1 cellular context compared by ENCODE assay signal in the genomic region with DNA sequence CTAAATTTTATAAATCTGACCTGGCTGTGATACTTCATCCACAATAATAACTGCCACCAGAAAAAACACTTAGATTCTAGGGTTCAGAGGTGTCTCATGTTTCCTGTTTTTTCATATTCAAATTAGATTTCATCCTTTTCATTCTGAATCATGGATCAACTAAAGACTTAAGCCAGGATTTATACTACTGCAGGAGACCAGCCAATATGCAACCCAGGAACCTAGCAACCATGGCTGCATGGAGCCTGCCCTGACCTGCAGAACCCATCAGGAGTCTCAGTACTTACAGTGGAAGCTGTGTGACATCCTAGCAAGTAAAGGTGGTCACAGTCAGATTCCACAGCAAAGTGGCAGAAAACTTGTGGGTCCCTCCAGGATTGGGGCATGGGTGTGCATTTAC.
TF ChIP-seq lines count a peak whose summit lies in the region.

No MANE protein-coding gene starts in this region.

TF ChIP-seq in WTC11, 78 proteins besides CTCF, POLR2A, EP300 and RAD21 (continued from another document):
- TF ChIP-seq, protein P1, sequence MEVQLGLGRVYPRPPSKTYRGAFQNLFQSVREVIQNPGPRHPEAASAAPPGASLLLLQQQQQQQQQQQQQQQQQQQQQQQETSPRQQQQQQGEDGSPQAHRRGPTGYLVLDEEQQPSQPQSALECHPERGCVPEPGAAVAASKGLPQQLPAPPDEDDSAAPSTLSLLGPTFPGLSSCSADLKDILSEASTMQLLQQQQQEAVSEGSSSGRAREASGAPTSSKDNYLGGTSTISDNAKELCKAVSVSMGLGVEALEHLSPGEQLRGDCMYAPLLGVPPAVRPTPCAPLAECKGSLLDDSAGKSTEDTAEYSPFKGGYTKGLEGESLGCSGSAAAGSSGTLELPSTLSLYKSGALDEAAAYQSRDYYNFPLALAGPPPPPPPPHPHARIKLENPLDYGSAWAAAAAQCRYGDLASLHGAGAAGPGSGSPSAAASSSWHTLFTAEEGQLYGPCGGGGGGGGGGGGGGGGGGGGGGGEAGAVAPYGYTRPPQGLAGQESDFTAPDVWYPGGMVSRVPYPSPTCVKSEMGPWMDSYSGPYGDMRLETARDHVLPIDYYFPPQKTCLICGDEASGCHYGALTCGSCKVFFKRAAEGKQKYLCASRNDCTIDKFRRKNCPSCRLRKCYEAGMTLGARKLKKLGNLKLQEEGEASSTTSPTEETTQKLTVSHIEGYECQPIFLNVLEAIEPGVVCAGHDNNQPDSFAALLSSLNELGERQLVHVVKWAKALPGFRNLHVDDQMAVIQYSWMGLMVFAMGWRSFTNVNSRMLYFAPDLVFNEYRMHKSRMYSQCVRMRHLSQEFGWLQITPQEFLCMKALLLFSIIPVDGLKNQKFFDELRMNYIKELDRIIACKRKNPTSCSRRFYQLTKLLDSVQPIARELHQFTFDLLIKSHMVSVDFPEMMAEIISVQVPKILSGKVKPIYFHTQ (CRISPR knock-in tag; IDR thresholded peaks at IDR 0.05), result no peak
- no peak for TF ChIP-seq PRRX2 (CRISPR knock-in tag; IDR thresholded peaks at IDR 0.05)
- no peak for TF ChIP-seq ZNF423 (CRISPR knock-in tag; IDR thresholded peaks at IDR 0.05)
- no peak for TF ChIP-seq ZBTB21 (CRISPR knock-in tag; IDR thresholded peaks at IDR 0.05; ENCODE audit: borderline replicate concordance)
- TF ChIP-seq, protein P2, sequence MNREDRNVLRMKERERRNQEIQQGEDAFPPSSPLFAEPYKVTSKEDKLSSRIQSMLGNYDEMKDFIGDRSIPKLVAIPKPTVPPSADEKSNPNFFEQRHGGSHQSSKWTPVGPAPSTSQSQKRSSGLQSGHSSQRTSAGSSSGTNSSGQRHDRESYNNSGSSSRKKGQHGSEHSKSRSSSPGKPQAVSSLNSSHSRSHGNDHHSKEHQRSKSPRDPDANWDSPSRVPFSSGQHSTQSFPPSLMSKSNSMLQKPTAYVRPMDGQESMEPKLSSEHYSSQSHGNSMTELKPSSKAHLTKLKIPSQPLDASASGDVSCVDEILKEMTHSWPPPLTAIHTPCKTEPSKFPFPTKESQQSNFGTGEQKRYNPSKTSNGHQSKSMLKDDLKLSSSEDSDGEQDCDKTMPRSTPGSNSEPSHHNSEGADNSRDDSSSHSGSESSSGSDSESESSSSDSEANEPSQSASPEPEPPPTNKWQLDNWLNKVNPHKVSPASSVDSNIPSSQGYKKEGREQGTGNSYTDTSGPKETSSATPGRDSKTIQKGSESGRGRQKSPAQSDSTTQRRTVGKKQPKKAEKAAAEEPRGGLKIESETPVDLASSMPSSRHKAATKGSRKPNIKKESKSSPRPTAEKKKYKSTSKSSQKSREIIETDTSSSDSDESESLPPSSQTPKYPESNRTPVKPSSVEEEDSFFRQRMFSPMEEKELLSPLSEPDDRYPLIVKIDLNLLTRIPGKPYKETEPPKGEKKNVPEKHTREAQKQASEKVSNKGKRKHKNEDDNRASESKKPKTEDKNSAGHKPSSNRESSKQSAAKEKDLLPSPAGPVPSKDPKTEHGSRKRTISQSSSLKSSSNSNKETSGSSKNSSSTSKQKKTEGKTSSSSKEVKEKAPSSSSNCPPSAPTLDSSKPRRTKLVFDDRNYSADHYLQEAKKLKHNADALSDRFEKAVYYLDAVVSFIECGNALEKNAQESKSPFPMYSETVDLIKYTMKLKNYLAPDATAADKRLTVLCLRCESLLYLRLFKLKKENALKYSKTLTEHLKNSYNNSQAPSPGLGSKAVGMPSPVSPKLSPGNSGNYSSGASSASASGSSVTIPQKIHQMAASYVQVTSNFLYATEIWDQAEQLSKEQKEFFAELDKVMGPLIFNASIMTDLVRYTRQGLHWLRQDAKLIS (CRISPR knock-in tag; IDR thresholded peaks at IDR 0.05; ENCODE audit: borderline replicate concordance), result no peak
- no peak for TF ChIP-seq NR2C2 (CRISPR knock-in tag; IDR thresholded peaks at IDR 0.05)
- TF ChIP-seq, protein P3, sequence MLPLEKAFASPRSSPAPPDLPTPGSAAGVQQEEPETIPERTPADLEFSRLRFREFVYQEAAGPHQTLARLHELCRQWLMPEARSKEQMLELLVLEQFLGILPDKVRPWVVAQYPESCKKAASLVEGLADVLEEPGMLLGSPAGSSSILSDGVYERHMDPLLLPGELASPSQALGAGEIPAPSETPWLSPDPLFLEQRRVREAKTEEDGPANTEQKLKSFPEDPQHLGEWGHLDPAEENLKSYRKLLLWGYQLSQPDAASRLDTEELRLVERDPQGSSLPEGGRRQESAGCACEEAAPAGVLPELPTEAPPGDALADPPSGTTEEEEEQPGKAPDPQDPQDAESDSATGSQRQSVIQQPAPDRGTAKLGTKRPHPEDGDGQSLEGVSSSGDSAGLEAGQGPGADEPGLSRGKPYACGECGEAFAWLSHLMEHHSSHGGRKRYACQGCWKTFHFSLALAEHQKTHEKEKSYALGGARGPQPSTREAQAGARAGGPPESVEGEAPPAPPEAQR (CRISPR knock-in tag; IDR thresholded peaks at IDR 0.05), result no peak
- TF ChIP-seq, protein P4, sequence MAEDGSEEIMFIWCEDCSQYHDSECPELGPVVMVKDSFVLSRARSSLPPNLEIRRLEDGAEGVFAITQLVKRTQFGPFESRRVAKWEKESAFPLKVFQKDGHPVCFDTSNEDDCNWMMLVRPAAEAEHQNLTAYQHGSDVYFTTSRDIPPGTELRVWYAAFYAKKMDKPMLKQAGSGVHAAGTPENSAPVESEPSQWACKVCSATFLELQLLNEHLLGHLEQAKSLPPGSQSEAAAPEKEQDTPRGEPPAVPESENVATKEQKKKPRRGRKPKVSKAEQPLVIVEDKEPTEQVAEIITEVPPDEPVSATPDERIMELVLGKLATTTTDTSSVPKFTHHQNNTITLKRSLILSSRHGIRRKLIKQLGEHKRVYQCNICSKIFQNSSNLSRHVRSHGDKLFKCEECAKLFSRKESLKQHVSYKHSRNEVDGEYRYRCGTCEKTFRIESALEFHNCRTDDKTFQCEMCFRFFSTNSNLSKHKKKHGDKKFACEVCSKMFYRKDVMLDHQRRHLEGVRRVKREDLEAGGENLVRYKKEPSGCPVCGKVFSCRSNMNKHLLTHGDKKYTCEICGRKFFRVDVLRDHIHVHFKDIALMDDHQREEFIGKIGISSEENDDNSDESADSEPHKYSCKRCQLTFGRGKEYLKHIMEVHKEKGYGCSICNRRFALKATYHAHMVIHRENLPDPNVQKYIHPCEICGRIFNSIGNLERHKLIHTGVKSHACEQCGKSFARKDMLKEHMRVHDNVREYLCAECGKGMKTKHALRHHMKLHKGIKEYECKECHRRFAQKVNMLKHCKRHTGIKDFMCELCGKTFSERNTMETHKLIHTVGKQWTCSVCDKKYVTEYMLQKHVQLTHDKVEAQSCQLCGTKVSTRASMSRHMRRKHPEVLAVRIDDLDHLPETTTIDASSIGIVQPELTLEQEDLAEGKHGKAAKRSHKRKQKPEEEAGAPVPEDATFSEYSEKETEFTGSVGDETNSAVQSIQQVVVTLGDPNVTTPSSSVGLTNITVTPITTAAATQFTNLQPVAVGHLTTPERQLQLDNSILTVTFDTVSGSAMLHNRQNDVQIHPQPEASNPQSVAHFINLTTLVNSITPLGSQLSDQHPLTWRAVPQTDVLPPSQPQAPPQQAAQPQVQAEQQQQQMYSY (CRISPR knock-in tag; IDR thresholded peaks at IDR 0.05), result no peak
- no peak for TF ChIP-seq SP1 (CRISPR knock-in tag; conservative IDR thresholded peaks at IDR 0.05)
- TF ChIP-seq, protein P5, sequence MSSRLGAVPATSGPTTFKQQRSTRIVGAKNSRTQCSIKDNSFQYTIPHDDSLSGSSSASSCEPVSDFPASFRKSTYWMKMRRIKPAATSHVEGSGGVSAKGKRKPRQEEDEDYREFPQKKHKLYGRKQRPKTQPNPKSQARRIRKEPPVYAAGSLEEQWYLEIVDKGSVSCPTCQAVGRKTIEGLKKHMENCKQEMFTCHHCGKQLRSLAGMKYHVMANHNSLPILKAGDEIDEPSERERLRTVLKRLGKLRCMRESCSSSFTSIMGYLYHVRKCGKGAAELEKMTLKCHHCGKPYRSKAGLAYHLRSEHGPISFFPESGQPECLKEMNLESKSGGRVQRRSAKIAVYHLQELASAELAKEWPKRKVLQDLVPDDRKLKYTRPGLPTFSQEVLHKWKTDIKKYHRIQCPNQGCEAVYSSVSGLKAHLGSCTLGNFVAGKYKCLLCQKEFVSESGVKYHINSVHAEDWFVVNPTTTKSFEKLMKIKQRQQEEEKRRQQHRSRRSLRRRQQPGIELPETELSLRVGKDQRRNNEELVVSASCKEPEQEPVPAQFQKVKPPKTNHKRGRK (CRISPR knock-in tag; IDR thresholded peaks at IDR 0.05; ENCODE audit: borderline replicate concordance), result no peak
- TF ChIP-seq, protein P6, sequence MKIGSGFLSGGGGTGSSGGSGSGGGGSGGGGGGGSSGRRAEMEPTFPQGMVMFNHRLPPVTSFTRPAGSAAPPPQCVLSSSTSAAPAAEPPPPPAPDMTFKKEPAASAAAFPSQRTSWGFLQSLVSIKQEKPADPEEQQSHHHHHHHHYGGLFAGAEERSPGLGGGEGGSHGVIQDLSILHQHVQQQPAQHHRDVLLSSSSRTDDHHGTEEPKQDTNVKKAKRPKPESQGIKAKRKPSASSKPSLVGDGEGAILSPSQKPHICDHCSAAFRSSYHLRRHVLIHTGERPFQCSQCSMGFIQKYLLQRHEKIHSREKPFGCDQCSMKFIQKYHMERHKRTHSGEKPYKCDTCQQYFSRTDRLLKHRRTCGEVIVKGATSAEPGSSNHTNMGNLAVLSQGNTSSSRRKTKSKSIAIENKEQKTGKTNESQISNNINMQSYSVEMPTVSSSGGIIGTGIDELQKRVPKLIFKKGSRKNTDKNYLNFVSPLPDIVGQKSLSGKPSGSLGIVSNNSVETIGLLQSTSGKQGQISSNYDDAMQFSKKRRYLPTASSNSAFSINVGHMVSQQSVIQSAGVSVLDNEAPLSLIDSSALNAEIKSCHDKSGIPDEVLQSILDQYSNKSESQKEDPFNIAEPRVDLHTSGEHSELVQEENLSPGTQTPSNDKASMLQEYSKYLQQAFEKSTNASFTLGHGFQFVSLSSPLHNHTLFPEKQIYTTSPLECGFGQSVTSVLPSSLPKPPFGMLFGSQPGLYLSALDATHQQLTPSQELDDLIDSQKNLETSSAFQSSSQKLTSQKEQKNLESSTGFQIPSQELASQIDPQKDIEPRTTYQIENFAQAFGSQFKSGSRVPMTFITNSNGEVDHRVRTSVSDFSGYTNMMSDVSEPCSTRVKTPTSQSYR (CRISPR knock-in tag; IDR thresholded peaks at IDR 0.05), result no peak
- TF ChIP-seq, protein P7, sequence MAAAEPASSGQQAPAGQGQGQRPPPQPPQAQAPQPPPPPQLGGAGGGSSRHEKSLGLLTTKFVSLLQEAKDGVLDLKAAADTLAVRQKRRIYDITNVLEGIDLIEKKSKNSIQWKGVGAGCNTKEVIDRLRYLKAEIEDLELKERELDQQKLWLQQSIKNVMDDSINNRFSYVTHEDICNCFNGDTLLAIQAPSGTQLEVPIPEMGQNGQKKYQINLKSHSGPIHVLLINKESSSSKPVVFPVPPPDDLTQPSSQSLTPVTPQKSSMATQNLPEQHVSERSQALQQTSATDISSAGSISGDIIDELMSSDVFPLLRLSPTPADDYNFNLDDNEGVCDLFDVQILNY (CRISPR knock-in tag; IDR thresholded peaks at IDR 0.05), result no peak
- no peak for TF ChIP-seq NFE2L1 (CRISPR knock-in tag; IDR thresholded peaks at IDR 0.05)
- TF ChIP-seq, protein P8, sequence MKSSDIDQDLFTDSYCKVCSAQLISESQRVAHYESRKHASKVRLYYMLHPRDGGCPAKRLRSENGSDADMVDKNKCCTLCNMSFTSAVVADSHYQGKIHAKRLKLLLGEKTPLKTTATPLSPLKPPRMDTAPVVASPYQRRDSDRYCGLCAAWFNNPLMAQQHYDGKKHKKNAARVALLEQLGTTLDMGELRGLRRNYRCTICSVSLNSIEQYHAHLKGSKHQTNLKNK (CRISPR knock-in tag; IDR thresholded peaks at IDR 0.05), result no peak
- no peak for TF ChIP-seq ELF4 (CRISPR knock-in tag; IDR thresholded peaks at IDR 0.05; ENCODE audit: low read depth)
- no peak for TF ChIP-seq TCF7 (CRISPR knock-in tag; IDR thresholded peaks at IDR 0.05; ENCODE audit: low read depth)
- TF ChIP-seq, protein P9, sequence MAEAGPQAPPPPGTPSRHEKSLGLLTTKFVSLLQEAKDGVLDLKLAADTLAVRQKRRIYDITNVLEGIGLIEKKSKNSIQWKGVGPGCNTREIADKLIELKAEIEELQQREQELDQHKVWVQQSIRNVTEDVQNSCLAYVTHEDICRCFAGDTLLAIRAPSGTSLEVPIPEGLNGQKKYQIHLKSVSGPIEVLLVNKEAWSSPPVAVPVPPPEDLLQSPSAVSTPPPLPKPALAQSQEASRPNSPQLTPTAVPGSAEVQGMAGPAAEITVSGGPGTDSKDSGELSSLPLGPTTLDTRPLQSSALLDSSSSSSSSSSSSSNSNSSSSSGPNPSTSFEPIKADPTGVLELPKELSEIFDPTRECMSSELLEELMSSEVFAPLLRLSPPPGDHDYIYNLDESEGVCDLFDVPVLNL (CRISPR knock-in tag; IDR thresholded peaks at IDR 0.05; ENCODE audit: borderline replicate concordance, low read depth), result no peak
- no peak for TF ChIP-seq FOXP1 (CRISPR knock-in tag; IDR thresholded peaks at IDR 0.05; ENCODE audit: borderline replicate concordance)
- TF ChIP-seq ZNF416 (CRISPR knock-in tag; IDR thresholded peaks at IDR 0.05), result no peak
